18 cellular contexts compared by ENCODE assay signal in the genomic region with DNA sequence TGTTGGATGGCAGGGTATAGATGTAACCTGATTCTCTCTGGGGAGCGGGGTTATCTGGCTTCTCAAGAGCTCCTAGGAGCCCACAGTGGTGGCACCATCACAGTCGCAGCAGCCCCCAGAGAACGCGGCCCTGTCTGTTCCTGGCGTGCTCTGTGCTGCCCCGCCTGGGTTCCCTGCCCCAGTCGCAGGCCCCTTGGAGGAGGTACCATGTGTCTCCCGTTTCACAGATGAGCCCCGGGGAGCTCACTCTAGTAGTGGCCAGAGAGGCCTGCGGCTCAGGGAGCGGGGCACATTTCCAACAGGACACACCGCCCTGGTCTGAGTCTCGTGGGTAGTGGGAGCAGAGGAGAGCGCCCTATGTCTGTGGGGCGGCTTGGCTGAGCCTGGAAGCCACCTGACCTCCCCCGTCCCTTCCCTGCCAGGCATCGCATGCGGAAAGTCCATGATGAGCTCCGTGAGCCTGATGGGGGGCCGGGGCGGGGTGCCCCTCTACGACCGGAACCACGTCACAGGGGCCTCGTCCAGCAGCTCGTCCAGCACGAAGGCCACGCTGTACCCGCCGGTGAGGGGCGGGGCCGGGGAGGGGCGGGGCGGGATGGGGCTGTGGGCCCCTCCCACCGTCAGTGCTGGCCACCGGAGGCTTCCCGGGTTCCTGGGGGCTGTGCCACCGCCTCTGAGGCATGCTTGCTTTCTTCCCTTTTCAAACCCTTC. TPM values are rescaled to one million over a fixed set of nuclear protein-coding genes. Genes with fewer than 3 reads are reported as not detected.
DNase-seq lines count a peak whose midpoint lies in the region; ATAC-seq and TF ChIP-seq lines count a peak whose summit lies in the region.
"Had no signal": no experiment of that assay in that cellular context is flagged by ENCODE, and none has a peak within 500 bp of the region (broad histone marks: within the 10 kb centered on the region; RNA-seq: fewer than 3 reads in every experiment).

No MANE protein-coding gene starts in this region.

- TF ChIP-seq POLR2A in spleen (IDR thresholded peaks at IDR 0.05), result no peak

- H3K36me3 Mint-ChIP-seq in brain, result peaks cover 39% of the 10 kb centered on the region

- H3K9me3 Mint-ChIP-seq in brain, result no peaks in the 10 kb centered on the region
- H3K9me3 Mint-ChIP-seq: activated CD4-positive, alpha-beta T cell treated with anti-CD3 and anti-CD28 coated beads, Interleukin-2, amount 10 ng/mL, durations not matched to agents 7 days and 5 days had no signal

- intact Hi-C loops in spleen (cut with DNase I; ENCODE audit: low total_unique reads), result no loop called here

- DNase-seq in H7 (peak; percentile 97), iPS-NIHi7 (ENCODE audit: extremely low spot score) (peak; percentile 85), spleen (no peak), CD1c-positive myeloid dendritic cell (ENCODE audit: extremely low spot score) (no peak), nucleus accumbens (lab: John Stamatoyannopoulos, UW) (no peak), germinal center (ENCODE audit: low spot score) (no peak)
- DNase-seq: activated CD4-positive, alpha-beta T cell treated with anti-CD3 and anti-CD28 coated beads, Interleukin-2, amount 10 ng/mL, durations not matched to agents 7 days and 5 days; activated naive CD4-positive, alpha-beta T cell treated with Interleukin-2 at 50 U/mL for 16 hours; GDM1; Kasumi-1; NCI-H1436 treated with DMSO at 0.1 percent for 48 hours; NK-92 treated with Interleukin-12 subunit alpha and Interleukin-12 subunit beta, amount 100 ng/mL, for 24 hours; pancreas; SW 1271 had no signal

- H3K27me3 ChIP-seq in H7 (ENCODE audit: control insufficient read depth, insufficient read depth, low read length) (no peaks in the 10 kb centered on the region), spleen (replicated peaks in 1 of 7) (no peaks in the 10 kb centered on the region)
- H3K27me3 ChIP-seq: left lung, pancreas had no signal

- H3K4me3 ChIP-seq in H7 (ENCODE audit: insufficient read depth, low read depth, low read length) (no peak overlapping the region), spleen (no peak overlapping the region)
- H3K4me3 ChIP-seq: GM12878, left lung, pancreas had no signal

- WGBS in spleen, 5 donors, result 76 to 86% (median 79%) methylated on average over 30 to 38 of the region's 38 CpGs

- peak overlapping the region in 7 of 8 donors; percentile 15 to 70 (median 55) for H3K27ac ChIP-seq in spleen
- H3K27ac ChIP-seq: left lung, pancreas had no signal

- no peak for ATAC-seq in GM19324 (IDR thresholded peaks at IDR 0.05; ENCODE audit: low FRiP score, unreplicated experiment)
- ATAC-seq: GM12878, left lung, pancreas had no signal

- H3K9me3 ChIP-seq in spleen, result no peaks in the 10 kb centered on the region
- H3K9me3 ChIP-seq: left lung, pancreas had no signal

- peaks cover 11% of the 10 kb centered on the region for H3K36me3 ChIP-seq in H7 (replicated peaks; ENCODE audit: control insufficient read depth, insufficient read depth, low read length)
- H3K36me3 ChIP-seq in spleen, result peaks cover 0 to 9% (median 0%) of the 10 kb centered on the region in 6 donors

- TF ChIP-seq CTCF in brain (conservative IDR thresholded peaks at IDR 0.05), result no peak
- TF ChIP-seq CTCF in spleen (IDR thresholded peaks at IDR 0.05 in 8 of 11, conservative IDR thresholded peaks at IDR 0.05 in 3 of 11), result no peak

- no peaks in the 10 kb centered on the region for H3K27me3 Mint-ChIP-seq in brain
- H3K27me3 Mint-ChIP-seq: activated CD4-positive, alpha-beta T cell treated with anti-CD3 and anti-CD28 coated beads, Interleukin-2, amount 10 ng/mL, durations not matched to agents 7 days and 5 days had no signal

- H3K4me3 Mint-ChIP-seq in brain, result no peak overlapping the region
- H3K4me3 Mint-ChIP-seq: activated CD4-positive, alpha-beta T cell treated with anti-CD3 and anti-CD28 coated beads, Interleukin-2, amount 10 ng/mL, durations not matched to agents 7 days and 5 days had no signal

- H3K27ac Mint-ChIP-seq in brain, result peak overlapping the region in 3 of 5 experiments; percentile 76 to 96 (median 76)
- H3K27ac Mint-ChIP-seq: activated CD4-positive, alpha-beta T cell treated with anti-CD3 and anti-CD28 coated beads, Interleukin-2, amount 10 ng/mL, durations not matched to agents 7 days and 5 days had no signal

- H3K4me1 ChIP-seq in spleen, result peaks cover 0 to 41% (median 15%) of the 10 kb centered on the region in 6 donors
- H3K4me1 ChIP-seq: pancreas had no signal

- H3K4me1 Mint-ChIP-seq in brain, result peaks cover 38% of the 10 kb centered on the region

RNA-seq across cellular contexts. Expression of gene PPP6R3, which starts 21.0 kb away (rescaled TPM):
- total RNA-seq in H7 (2014; rRNA removed; shearing (Covaris generic)), result 133 and 142 TPM in 2 replicates
- polyA plus RNA-seq in brain (ENCODE audit: insufficient read depth, low read depth, low replicate concordance) (18.3 TPM), spleen (10 to 100 TPM; 23.9 to 33.7 (median 28.1) TPM)
- total RNA-seq in spleen, result 100 to 1,000 TPM; 112 to 178 (median 149) TPM

Comparison
In these comparisons a context has a peak if more than half of its experiments do, and no peak if none do; other contexts are left out.
1. DNase-seq: peak in H7 (single experiment) and iPS-NIHi7 (single experiment); none in spleen (single experiment), CD1c-positive myeloid dendritic cell (single experiment), nucleus accumbens (0 of 56) and germinal center (single experiment).